ENCODE assay signal across 1 cellular context in the genomic region with DNA sequence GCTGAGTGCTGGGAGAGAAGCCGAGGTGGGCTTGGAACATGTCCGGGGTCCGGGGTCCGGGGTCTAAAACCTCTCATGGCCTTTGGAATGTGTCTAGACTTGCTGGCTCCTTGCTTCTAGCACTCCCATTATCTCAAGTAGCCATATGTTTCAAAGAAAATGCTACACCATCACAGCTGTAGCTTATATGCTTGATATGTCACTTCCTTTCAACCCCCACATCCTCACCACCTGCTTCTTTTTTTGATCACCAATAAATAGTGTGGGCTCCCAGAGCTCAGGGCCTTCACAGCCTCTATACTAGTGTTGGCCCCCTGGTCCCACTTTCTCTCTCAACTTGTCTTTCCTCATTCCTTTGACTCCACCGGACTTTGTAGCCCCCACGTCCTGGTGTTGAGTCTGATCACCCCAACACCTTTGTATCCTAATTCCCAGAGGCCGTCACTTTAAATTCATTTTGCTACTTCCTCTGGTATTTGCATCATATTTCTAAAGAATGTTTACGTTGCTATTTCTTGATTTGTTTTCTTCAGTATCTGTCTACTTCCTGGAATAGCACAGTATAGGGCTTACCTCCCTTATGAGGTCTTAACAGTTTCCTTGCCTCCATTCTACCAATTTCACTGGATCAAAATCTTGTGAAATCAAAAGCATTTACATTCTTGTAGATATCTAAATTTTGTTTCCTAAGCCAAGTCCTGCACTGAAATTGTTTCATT.
TF ChIP-seq lines count a peak whose summit lies in the region.

No MANE protein-coding gene starts in this region.

TF ChIP-seq in K562, 482 proteins besides CTCF, POLR2A, EP300 and RAD21 (continued from another document):
- TF ChIP-seq, protein P1, sequence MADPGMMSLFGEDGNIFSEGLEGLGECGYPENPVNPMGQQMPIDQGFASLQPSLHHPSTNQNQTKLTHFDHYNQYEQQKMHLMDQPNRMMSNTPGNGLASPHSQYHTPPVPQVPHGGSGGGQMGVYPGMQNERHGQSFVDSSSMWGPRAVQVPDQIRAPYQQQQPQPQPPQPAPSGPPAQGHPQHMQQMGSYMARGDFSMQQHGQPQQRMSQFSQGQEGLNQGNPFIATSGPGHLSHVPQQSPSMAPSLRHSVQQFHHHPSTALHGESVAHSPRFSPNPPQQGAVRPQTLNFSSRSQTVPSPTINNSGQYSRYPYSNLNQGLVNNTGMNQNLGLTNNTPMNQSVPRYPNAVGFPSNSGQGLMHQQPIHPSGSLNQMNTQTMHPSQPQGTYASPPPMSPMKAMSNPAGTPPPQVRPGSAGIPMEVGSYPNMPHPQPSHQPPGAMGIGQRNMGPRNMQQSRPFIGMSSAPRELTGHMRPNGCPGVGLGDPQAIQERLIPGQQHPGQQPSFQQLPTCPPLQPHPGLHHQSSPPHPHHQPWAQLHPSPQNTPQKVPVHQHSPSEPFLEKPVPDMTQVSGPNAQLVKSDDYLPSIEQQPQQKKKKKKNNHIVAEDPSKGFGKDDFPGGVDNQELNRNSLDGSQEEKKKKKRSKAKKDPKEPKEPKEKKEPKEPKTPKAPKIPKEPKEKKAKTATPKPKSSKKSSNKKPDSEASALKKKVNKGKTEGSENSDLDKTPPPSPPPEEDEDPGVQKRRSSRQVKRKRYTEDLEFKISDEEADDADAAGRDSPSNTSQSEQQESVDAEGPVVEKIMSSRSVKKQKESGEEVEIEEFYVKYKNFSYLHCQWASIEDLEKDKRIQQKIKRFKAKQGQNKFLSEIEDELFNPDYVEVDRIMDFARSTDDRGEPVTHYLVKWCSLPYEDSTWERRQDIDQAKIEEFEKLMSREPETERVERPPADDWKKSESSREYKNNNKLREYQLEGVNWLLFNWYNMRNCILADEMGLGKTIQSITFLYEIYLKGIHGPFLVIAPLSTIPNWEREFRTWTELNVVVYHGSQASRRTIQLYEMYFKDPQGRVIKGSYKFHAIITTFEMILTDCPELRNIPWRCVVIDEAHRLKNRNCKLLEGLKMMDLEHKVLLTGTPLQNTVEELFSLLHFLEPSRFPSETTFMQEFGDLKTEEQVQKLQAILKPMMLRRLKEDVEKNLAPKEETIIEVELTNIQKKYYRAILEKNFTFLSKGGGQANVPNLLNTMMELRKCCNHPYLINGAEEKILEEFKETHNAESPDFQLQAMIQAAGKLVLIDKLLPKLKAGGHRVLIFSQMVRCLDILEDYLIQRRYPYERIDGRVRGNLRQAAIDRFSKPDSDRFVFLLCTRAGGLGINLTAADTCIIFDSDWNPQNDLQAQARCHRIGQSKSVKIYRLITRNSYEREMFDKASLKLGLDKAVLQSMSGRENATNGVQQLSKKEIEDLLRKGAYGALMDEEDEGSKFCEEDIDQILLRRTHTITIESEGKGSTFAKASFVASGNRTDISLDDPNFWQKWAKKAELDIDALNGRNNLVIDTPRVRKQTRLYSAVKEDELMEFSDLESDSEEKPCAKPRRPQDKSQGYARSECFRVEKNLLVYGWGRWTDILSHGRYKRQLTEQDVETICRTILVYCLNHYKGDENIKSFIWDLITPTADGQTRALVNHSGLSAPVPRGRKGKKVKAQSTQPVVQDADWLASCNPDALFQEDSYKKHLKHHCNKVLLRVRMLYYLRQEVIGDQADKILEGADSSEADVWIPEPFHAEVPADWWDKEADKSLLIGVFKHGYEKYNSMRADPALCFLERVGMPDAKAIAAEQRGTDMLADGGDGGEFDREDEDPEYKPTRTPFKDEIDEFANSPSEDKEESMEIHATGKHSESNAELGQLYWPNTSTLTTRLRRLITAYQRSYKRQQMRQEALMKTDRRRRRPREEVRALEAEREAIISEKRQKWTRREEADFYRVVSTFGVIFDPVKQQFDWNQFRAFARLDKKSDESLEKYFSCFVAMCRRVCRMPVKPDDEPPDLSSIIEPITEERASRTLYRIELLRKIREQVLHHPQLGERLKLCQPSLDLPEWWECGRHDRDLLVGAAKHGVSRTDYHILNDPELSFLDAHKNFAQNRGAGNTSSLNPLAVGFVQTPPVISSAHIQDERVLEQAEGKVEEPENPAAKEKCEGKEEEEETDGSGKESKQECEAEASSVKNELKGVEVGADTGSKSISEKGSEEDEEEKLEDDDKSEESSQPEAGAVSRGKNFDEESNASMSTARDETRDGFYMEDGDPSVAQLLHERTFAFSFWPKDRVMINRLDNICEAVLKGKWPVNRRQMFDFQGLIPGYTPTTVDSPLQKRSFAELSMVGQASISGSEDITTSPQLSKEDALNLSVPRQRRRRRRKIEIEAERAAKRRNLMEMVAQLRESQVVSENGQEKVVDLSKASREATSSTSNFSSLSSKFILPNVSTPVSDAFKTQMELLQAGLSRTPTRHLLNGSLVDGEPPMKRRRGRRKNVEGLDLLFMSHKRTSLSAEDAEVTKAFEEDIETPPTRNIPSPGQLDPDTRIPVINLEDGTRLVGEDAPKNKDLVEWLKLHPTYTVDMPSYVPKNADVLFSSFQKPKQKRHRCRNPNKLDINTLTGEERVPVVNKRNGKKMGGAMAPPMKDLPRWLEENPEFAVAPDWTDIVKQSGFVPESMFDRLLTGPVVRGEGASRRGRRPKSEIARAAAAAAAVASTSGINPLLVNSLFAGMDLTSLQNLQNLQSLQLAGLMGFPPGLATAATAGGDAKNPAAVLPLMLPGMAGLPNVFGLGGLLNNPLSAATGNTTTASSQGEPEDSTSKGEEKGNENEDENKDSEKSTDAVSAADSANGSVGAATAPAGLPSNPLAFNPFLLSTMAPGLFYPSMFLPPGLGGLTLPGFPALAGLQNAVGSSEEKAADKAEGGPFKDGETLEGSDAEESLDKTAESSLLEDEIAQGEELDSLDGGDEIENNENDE (IDR thresholded peaks at IDR 0.05; ENCODE audit: low read depth, low read length) = no peak
- TF ChIP-seq CREB1 (IDR thresholded peaks at IDR 0.05) (no peak), CREB1 (CRISPR knock-in tag; IDR thresholded peaks at IDR 0.05) (no peak), HLTF (IDR thresholded peaks at IDR 0.05) (no peak), SRF (CRISPR knock-in tag; IDR thresholded peaks at IDR 0.05) (no peak), SMARCA4 (IDR thresholded peaks at IDR 0.05) (no peak), MAFF (IDR thresholded peaks at IDR 0.05; ENCODE audit: low read length) (no peak), NCOR1 (IDR thresholded peaks at IDR 0.05) (peak; percentile 14; the same call in 1 of the 2 replicates), ZNF274 (IDR thresholded peaks at IDR 0.05; ENCODE audit: borderline replicate concordance, low read depth, low read length) (no peak), CBFA2T3 (IDR thresholded peaks at IDR 0.05) (peak; percentile 53), SMARCB1 (IDR thresholded peaks at IDR 0.05; ENCODE audit: insufficient read length, low read depth) (no peak), NR4A1 (CRISPR knock-in tag; IDR thresholded peaks at IDR 0.05) (no peak), NR4A1 (tag; IDR thresholded peaks at IDR 0.05) (no peak), CXXC5 (CRISPR knock-in tag; IDR thresholded peaks at IDR 0.05) (no peak), BMI1 (IDR thresholded peaks at IDR 0.05; ENCODE audit: low read length) (no peak)
- TF ChIP-seq, protein P2, sequence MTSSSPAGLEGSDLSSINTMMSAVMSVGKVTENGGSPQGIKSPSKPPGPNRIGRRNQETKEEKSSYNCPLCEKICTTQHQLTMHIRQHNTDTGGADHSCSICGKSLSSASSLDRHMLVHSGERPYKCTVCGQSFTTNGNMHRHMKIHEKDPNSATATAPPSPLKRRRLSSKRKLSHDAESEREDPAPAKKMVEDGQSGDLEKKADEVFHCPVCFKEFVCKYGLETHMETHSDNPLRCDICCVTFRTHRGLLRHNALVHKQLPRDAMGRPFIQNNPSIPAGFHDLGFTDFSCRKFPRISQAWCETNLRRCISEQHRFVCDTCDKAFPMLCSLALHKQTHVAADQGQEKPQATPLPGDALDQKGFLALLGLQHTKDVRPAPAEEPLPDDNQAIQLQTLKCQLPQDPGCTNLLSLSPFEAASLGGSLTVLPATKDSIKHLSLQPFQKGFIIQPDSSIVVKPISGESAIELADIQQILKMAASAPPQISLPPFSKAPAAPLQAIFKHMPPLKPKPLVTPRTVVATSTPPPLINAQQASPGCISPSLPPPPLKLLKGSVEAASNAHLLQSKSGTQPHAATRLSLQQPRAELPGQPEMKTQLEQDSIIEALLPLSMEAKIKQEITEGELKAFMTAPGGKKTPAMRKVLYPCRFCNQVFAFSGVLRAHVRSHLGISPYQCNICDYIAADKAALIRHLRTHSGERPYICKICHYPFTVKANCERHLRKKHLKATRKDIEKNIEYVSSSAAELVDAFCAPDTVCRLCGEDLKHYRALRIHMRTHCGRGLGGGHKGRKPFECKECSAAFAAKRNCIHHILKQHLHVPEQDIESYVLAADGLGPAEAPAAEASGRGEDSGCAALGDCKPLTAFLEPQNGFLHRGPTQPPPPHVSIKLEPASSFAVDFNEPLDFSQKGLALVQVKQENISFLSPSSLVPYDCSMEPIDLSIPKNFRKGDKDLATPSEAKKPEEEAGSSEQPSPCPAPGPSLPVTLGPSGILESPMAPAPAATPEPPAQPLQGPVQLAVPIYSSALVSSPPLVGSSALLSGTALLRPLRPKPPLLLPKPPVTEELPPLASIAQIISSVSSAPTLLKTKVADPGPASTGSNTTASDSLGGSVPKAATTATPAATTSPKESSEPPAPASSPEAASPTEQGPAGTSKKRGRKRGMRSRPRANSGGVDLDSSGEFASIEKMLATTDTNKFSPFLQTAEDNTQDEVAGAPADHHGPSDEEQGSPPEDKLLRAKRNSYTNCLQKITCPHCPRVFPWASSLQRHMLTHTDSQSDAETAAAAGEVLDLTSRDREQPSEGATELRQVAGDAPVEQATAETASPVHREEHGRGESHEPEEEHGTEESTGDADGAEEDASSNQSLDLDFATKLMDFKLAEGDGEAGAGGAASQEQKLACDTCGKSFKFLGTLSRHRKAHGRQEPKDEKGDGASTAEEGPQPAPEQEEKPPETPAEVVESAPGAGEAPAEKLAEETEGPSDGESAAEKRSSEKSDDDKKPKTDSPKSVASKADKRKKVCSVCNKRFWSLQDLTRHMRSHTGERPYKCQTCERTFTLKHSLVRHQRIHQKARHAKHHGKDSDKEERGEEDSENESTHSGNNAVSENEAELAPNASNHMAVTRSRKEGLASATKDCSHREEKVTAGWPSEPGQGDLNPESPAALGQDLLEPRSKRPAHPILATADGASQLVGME (CRISPR knock-in tag; IDR thresholded peaks at IDR 0.05) = no peak
